In genomic region chr16:74984194-74984669, GRCh38 we compare ENCODE assay signal across 8 cellular contexts. TPM values are rescaled to one million over a fixed set of nuclear protein-coding genes. Genes with fewer than 3 reads are reported as not detected.
DNase-seq lines count a peak whose midpoint lies in the region; ATAC-seq and TF ChIP-seq lines count a peak whose summit lies in the region.

No MANE protein-coding gene starts in this region.

- DNase-seq in NCI-H748 (lab: John Stamatoyannopoulos, UW; ENCODE audit: unreplicated experiment) (peak; percentile 45), NCI-H748 treated with DMSO at 0.1 percent for 48 hours (lab: John Stamatoyannopoulos, UW) (no peak), SK-N-SH (no peak), coronary artery (ENCODE audit: low spot score) (no peak), mucosa of descending colon (no peak), uterus (no peak), GM13977 (ENCODE audit: low spot score) (no peak)

- no peak for TF ChIP-seq EP300 in SK-N-SH (IDR thresholded peaks at IDR 0.05; ENCODE audit: borderline replicate concordance in 1 of 2, low read depth in 1 of 2, low read length in 1 of 2)

- H4K20me1 ChIP-seq in SK-N-SH (ENCODE audit: insufficient read depth) = peaks cover 5% of the 10 kb centered on the region; the same call in 1 of the 2 replicates

- H3K27ac ChIP-seq in SK-N-SH (ENCODE audit: low read depth in 2 of 2, low read length in 1 of 2) (peak overlapping the region; percentile 38 to 71; a peak in 1 of 4 replicates), coronary artery (peak overlapping the region; percentile 42 to 88), uterus (peak overlapping the region; percentile 73 to 85)

- H3K27me3 ChIP-seq in SK-N-SH (ENCODE audit: insufficient read depth) (no peaks in the 10 kb centered on the region), uterus (no peaks in the 10 kb centered on the region)

- peaks cover 42% of the 10 kb centered on the region for H3K79me2 ChIP-seq in SK-N-SH (ENCODE audit: insufficient read depth)

- H3K9me3 ChIP-seq in SK-N-SH (no peaks in the 10 kb centered on the region), mucosa of descending colon (no peaks in the 10 kb centered on the region), uterus (no peaks in the 10 kb centered on the region)

- TF ChIP-seq CTCF in SK-N-SH (IDR thresholded peaks at IDR 0.05) (no peak), coronary artery (IDR thresholded peaks at IDR 0.05) (no peak), mucosa of descending colon (IDR thresholded peaks at IDR 0.05) (no peak), uterus (IDR thresholded peaks at IDR 0.05) (no peak), GM13977 (IDR thresholded peaks at IDR 0.05; ENCODE audit: extremely low read depth, insufficient read depth, missing control alignments) (no peak)

- ATAC-seq in mucosa of descending colon (peak; percentile 25), HG02938 (IDR thresholded peaks at IDR 0.05; ENCODE audit: unreplicated experiment) (no peak)

- peak overlapping the region; percentile 83 for H2AFZ ChIP-seq in SK-N-SH (ENCODE audit: low read depth)

- no peak for TF ChIP-seq RAD21 in SK-N-SH (IDR thresholded peaks at IDR 0.05; ENCODE audit: low read length)

- peak overlapping the region; percentile 94 for H3K9ac ChIP-seq in SK-N-SH

- no peaks in the 10 kb centered on the region for H3F3A ChIP-seq in SK-N-SH (replicated peaks; ENCODE audit: insufficient read depth)

- H3K36me3 ChIP-seq in SK-N-SH (replicated peaks in 1 of 2; ENCODE audit: control insufficient read depth in 1 of 2, insufficient read depth in 2 of 2, low read length in 1 of 2) (no peaks in the 10 kb centered on the region), mucosa of descending colon (ENCODE audit: low read depth) (no peaks in the 10 kb centered on the region), uterus (no peaks in the 10 kb centered on the region)

- CTCF ChIA-PET in SK-N-SH (lab: Yijun Ruan, JAX) = interaction anchor here (1.2 to 3.4 kb wide), 3 partner anchors 121 to 127 kb away, joined by 5 to 23 read pairs (median 9); no protein-coding TSS in a partner anchor

- in situ Hi-C loops in GM13977 (cut with MboI; ENCODE audit: low pct_unique_long_range_greater_than_20kb, low sequenced_read_pairs, unreplicated experiment) = no loop called here

- H3K4me1 ChIP-seq in SK-N-SH (ENCODE audit: control insufficient read depth in 1 of 2, insufficient read depth in 2 of 2, low read depth in 1 of 2, low read length in 1 of 2) (peaks cover 0 to 9% of the 10 kb centered on the region in 2 experiments; a peak in 1 of 4 replicates), mucosa of descending colon (ENCODE audit: low read depth) (peaks cover 7% of the 10 kb centered on the region), uterus (no peaks in the 10 kb centered on the region)

- peak overlapping the region; percentile 96 for H3K4me2 ChIP-seq in SK-N-SH

- 28% methylated on average over 13 of the region's 26 CpGs for WGBS in SK-N-SH (ENCODE audit: low lambda C conversion rate)

- TF ChIP-seq POLR2A in uterus (IDR thresholded peaks at IDR 0.05) = no peak

- H3K9me2 ChIP-seq in SK-N-SH = no peaks in the 10 kb centered on the region

- POLR2A ChIA-PET in SK-N-SH (lab: Yijun Ruan, JAX) = no interaction called here

- H3K4me3 ChIP-seq in SK-N-SH (ENCODE audit: low read depth in 2 of 2, low read length in 1 of 2) (peak overlapping the region; percentile 76 to 95), coronary artery (peak overlapping the region; percentile 94), mucosa of descending colon (peak overlapping the region; percentile 78), uterus (peak overlapping the region; percentile 96 to 97)

- intact Hi-C loops in mucosa of descending colon (cut with DNase I, micrococcal nuclease) = no loop called here
- intact Hi-C loops in uterus (cut with DNase I; ENCODE audit: low total_unique reads) = no loop called here

TF ChIP-seq in SK-N-SH, 30 proteins besides CTCF, POLR2A, EP300 and RAD21:
- no peak; the same call in 1 of the 2 replicates for TF ChIP-seq MXI1 (IDR thresholded peaks at IDR 0.05; ENCODE audit: low read depth, low read length)
- TF ChIP-seq NFIC (IDR thresholded peaks at IDR 0.05; ENCODE audit: borderline replicate concordance) = no peak
- TF ChIP-seq JUND (IDR thresholded peaks at IDR 0.05) = no peak
- no peak for TF ChIP-seq FOXM1 (IDR thresholded peaks at IDR 0.05; ENCODE audit: low read depth)
- TF ChIP-seq SIN3A (IDR thresholded peaks at IDR 0.05; ENCODE audit: borderline replicate concordance, low read depth, low read length) = no peak
- TF ChIP-seq REST (IDR thresholded peaks at IDR 0.05; ENCODE audit: low read depth, low read length) = no peak
- TF ChIP-seq FOSL2 (IDR thresholded peaks at IDR 0.05; ENCODE audit: borderline replicate concordance, low read depth) = no peak
- no peak for TF ChIP-seq NRF1 (IDR thresholded peaks at IDR 0.05; ENCODE audit: low read depth, low read length)
- TF ChIP-seq, protein P1, sequence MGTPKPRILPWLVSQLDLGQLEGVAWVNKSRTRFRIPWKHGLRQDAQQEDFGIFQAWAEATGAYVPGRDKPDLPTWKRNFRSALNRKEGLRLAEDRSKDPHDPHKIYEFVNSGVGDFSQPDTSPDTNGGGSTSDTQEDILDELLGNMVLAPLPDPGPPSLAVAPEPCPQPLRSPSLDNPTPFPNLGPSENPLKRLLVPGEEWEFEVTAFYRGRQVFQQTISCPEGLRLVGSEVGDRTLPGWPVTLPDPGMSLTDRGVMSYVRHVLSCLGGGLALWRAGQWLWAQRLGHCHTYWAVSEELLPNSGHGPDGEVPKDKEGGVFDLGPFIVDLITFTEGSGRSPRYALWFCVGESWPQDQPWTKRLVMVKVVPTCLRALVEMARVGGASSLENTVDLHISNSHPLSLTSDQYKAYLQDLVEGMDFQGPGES (IDR thresholded peaks at IDR 0.05; ENCODE audit: low read depth, low read length) = no peak
- TF ChIP-seq TEAD4 (IDR thresholded peaks at IDR 0.05; ENCODE audit: borderline replicate concordance, insufficient read depth) = no peak
TF ChIP-seq in SK-N-SH: peak in this region for 0.

RNA-seq across cellular contexts. Expression of gene WDR59, which starts 0.7 kb away (rescaled TPM):
- polyA plus RNA-seq in SK-N-SH (2012; rRNA removed) = 48.2 and 60.2 TPM in 2 replicates
- 27.2 and 30.0 TPM in 2 replicates for polyA plus RNA-seq in SK-N-SH (2012; cell fraction: cytosol; rRNA removed)
- 164 and 199 TPM in 2 replicates for polyA plus RNA-seq in SK-N-SH (2012; cell fraction: nucleus; rRNA removed)
- total RNA-seq in mucosa of descending colon (10 to 100 TPM; 47.3 to 74.9 (median 70.1) TPM), uterus (100 to 1,000 TPM in 1 of 4 donors, 10 to 100 TPM in 3; 37.1 to 103 (median 65.0) TPM)

RNA-seq across cellular contexts. Expression of gene ZNRF1, which starts 14.6 kb away (rescaled TPM):
- 20.6 and 23.7 TPM in 2 replicates for polyA plus RNA-seq in SK-N-SH (2012; rRNA removed)
- polyA plus RNA-seq in SK-N-SH (2012; cell fraction: cytosol; rRNA removed) = 18.6 and 19.8 TPM in 2 replicates
- polyA plus RNA-seq in SK-N-SH (2012; cell fraction: nucleus; rRNA removed) = 35.4 and 43.3 TPM in 2 replicates
- total RNA-seq in mucosa of descending colon (10 to 100 TPM; 29.9 to 42.7 (median 39.3) TPM), uterus (10 to 100 TPM; 14.1 to 37.4 (median 19.4) TPM)
